27 cellular contexts compared by ENCODE assay signal in genomic region chr17:5888811-5889210, GRCh38.
DNase-seq lines count a peak whose midpoint lies in the region; ATAC-seq, FAIRE-seq and TF ChIP-seq lines count a peak whose summit lies in the region.
"Had no signal": no experiment of that assay in that cellular context is flagged by ENCODE, and none has a peak within 500 bp of the region (broad histone marks: within the 10 kb centered on the region; RNA-seq: fewer than 3 reads in every experiment).

No MANE protein-coding gene starts in this region.

- peaks cover 23 to 55% of the 10 kb centered on the region in 2 donors for H3K27me3 Mint-ChIP-seq in natural killer cell (ENCODE audit: low read depth in 2 of 2)

- BruUV-seq in mammary epithelial cell (replicated peaks; lab: Mats Ljungman, UMichigan), result no TSS peak

- peaks cover 1% of the 10 kb centered on the region for H3K27me3 ChIP-seq in mammary epithelial cell (ENCODE audit: insufficient read depth, low read length)
- H3K27me3 ChIP-seq in breast epithelium, result peaks cover 0 to 9% of the 10 kb centered on the region in 2 donors
- no peaks in the 10 kb centered on the region for H3K27me3 ChIP-seq in bronchial epithelial cell (ENCODE audit: control insufficient read depth, insufficient read depth, low read length)
- peaks cover 29% of the 10 kb centered on the region for H3K27me3 ChIP-seq in transverse colon

- H3K4me2 ChIP-seq in mammary epithelial cell (ENCODE audit: insufficient read depth, low read depth, low read length), result no peak overlapping the region
- H3K4me2 ChIP-seq: BLaER1, SK-N-SH had no signal

- no peaks in the 10 kb centered on the region for H3K4me1 Mint-ChIP-seq in natural killer cell

- H3K4me3 Mint-ChIP-seq in natural killer cell, result no peak overlapping the region
- H3K4me3 Mint-ChIP-seq: CD4-positive, alpha-beta T cell; HFFc6 had no signal

- H3K9me3 Mint-ChIP-seq in natural killer cell, result no peaks in the 10 kb centered on the region
- H3K9me3 Mint-ChIP-seq: HFFc6 had no signal

- H3K4me3 ChIP-seq in mammary epithelial cell (replicated peaks in 1 of 3; ENCODE audit: insufficient read depth in 1 of 3, low read depth in 2 of 3, low read length in 3 of 3) (no peak overlapping the region), breast epithelium (no peak overlapping the region), bronchial epithelial cell (ENCODE audit: low read depth, low read length) (no peak overlapping the region), transverse colon (no peak overlapping the region)
- H3K4me3 ChIP-seq: BLaER1, GM12878, K562 had no signal

- DNase-seq in mammary epithelial cell (peak; percentile 96), breast epithelium (ENCODE audit: low spot score in 2 of 2) (no peak), bronchial epithelial cell (ENCODE audit: low read depth) (peak; percentile 8), iris pigment epithelial cell (ENCODE audit: low read depth) (peak; percentile 4), Right ventricle myocardium inferior (ENCODE audit: missing footprints) (no peak), transverse colon (no peak), natural killer cell (no peak)
- DNase-seq: ACHN; CD4-positive, alpha-beta T cell; COR-L47; DMS 273 treated with DMSO at 0.1 percent for 48 hours; DMS79 treated with DMSO at 0.1 percent for 48 hours; H7; HFFc6; NCI-H1105; NCI-H2081 treated with DMSO at 0.1 percent for 48 hours; NCI-H2171 treated with DMSO at 0.1 percent for 48 hours; NCI-H524 treated with DMSO at 0.1 percent for 48 hours; NCI-H82; SIG-M5; SK-N-SH had no signal

- no peaks in the 10 kb centered on the region for H3K9me3 ChIP-seq in mammary epithelial cell (replicated peaks; ENCODE audit: insufficient read depth, low read length)
- no peaks in the 10 kb centered on the region for H3K9me3 ChIP-seq in breast epithelium
- no peaks in the 10 kb centered on the region for H3K9me3 ChIP-seq in transverse colon
- H3K9me3 ChIP-seq: SK-N-SH had no signal

- TF ChIP-seq EP300 in transverse colon (IDR thresholded peaks at IDR 0.05; ENCODE audit: low read depth), result no peak

- H3K36me3 ChIP-seq in mammary epithelial cell (ENCODE audit: insufficient read depth, low read length) (no peaks in the 10 kb centered on the region), breast epithelium (no peaks in the 10 kb centered on the region), bronchial epithelial cell (ENCODE audit: control insufficient read depth, insufficient read depth, low read length) (no peaks in the 10 kb centered on the region), transverse colon (no peaks in the 10 kb centered on the region)
- H3K36me3 ChIP-seq: BLaER1 had no signal

- dilution Hi-C loops in mammary epithelial cell (cut with HindIII; ENCODE audit: low sequenced_read_pairs), result no loop called here

- no peak for TF ChIP-seq POLR2A in breast epithelium (IDR thresholded peaks at IDR 0.05)
- no peak for TF ChIP-seq POLR2A in transverse colon (IDR thresholded peaks at IDR 0.05)

- in situ Hi-C loops in mammary epithelial cell (cut with MboI; ENCODE audit: low sequenced_read_pairs in 2 of 2), result no loop called here
- in situ Hi-C loops in transverse colon (cut with MboI; ENCODE audit: low pct_ligation_motif_present in 1 of 4, low pct_unique_long_range_greater_than_20kb in 1 of 4, low sequenced_read_pairs in 3 of 4), result no loop called here

- ATAC-seq in Right ventricle myocardium inferior (no peak), natural killer cell (no peak), GM19351 (IDR thresholded peaks at IDR 0.05; ENCODE audit: unreplicated experiment) (no peak)
- ATAC-seq: GM12878, K562 had no signal

- no peak for FAIRE-seq in bronchial epithelial cell (lab: Jason Lieb, UNC)
- FAIRE-seq: GM12878, K562 had no signal

- no peaks in the 10 kb centered on the region for H3K79me2 ChIP-seq in mammary epithelial cell (ENCODE audit: insufficient read depth, low read length)

- H3K27ac Mint-ChIP-seq in natural killer cell, result no peak overlapping the region
- H3K27ac Mint-ChIP-seq: CD4-positive, alpha-beta T cell; HFFc6 had no signal

- CTCF ChIA-PET in mammary epithelial cell (lab: Charles Lee; ENCODE audit: low non-redundant PET), result no interaction called here

- intact Hi-C loops in mammary epithelial cell (cut with micrococcal nuclease) (loop anchor here (10.0 kb wide), 1 partner anchor 94 kb away; no protein-coding TSS in a partner anchor), breast epithelium (cut with DNase I; ENCODE audit: low total_unique reads) (no loop called here), Right ventricle myocardium inferior (cut with DNase I) (no loop called here), transverse colon (cut with DNase I; ENCODE audit: low total_unique reads) (no loop called here), natural killer cell (cut with micrococcal nuclease) (no loop called here)

- no peak overlapping the region for H3K27ac ChIP-seq in mammary epithelial cell (ENCODE audit: insufficient read depth, low read depth, low read length)
- no peak overlapping the region for H3K27ac ChIP-seq in breast epithelium
- H3K27ac ChIP-seq in transverse colon, result no peak overlapping the region
- H3K27ac ChIP-seq: 22Rv1, BLaER1, RWPE1 had no signal

- H3K36me3 Mint-ChIP-seq in natural killer cell, result no peaks in the 10 kb centered on the region

- H3K9ac ChIP-seq in mammary epithelial cell (ENCODE audit: insufficient read depth, low read length), result no peak overlapping the region
- H3K9ac ChIP-seq: BLaER1, SK-N-SH had no signal

- no peak overlapping the region for H2AFZ ChIP-seq in mammary epithelial cell (ENCODE audit: low read depth, low read length)

- H4K20me1 ChIP-seq in mammary epithelial cell (ENCODE audit: insufficient read depth, low read length), result no peaks in the 10 kb centered on the region
- H4K20me1 ChIP-seq: BLaER1 had no signal

- WGBS in mammary epithelial cell (ENCODE audit: low coverage, missing lambda C conversion rate), result 17% methylated on average over 2 of the region's 2 CpGs
- 64% methylated on average over 2 of the region's 2 CpGs; no CpG with 5 or more reads in 1 of the 2 donors for WGBS in transverse colon (ENCODE audit: low coverage in 1 of 2), 2 donors

- H3K4me1 ChIP-seq in mammary epithelial cell (ENCODE audit: insufficient read depth, low read length) (no peaks in the 10 kb centered on the region), breast epithelium (no peaks in the 10 kb centered on the region), transverse colon (no peaks in the 10 kb centered on the region)
- H3K4me1 ChIP-seq: BLaER1 had no signal

- TF ChIP-seq CTCF in mammary epithelial cell (conservative IDR thresholded peaks at IDR 0.05 in 1 of 2, IDR thresholded peaks at IDR 0.05 in 1 of 2; ENCODE audit: extremely low read depth in 1 of 2, insufficient read depth in 1 of 2, low read depth in 1 of 2, low read length in 2 of 2) (no peak), breast epithelium (IDR thresholded peaks at IDR 0.05) (no peak), bronchial epithelial cell (IDR thresholded peaks at IDR 0.05; ENCODE audit: insufficient read depth, low read length, severe bottlenecking) (no peak), transverse colon (IDR thresholded peaks at IDR 0.05) (no peak), natural killer cell (IDR thresholded peaks at IDR 0.05) (no peak)

Comparison
In these comparisons a context has a peak if more than half of its experiments do, and no peak if none do; other contexts are left out.
1. DNase-seq: peak in mammary epithelial cell (single experiment), bronchial epithelial cell (single experiment) and iris pigment epithelial cell (single experiment); none in breast epithelium (0 of 2), Right ventricle myocardium inferior (single experiment), transverse colon (single experiment) and natural killer cell (single experiment).